Comparison of ENCODE assay signal across 9 cellular contexts in genomic region chr20:17806739-17807441, GRCh38.
DNase-seq lines count a peak whose midpoint lies in the region; ATAC-seq and TF ChIP-seq lines count a peak whose summit lies in the region.
"Had no signal": no experiment of that assay in that cellular context is flagged by ENCODE, and none has a peak within 500 bp of the region (broad histone marks: within the 10 kb centered on the region; RNA-seq: fewer than 3 reads in every experiment).

No MANE protein-coding gene starts in this region.

- H3K4me1 ChIP-seq in Panc1 (ENCODE audit: control insufficient read depth, insufficient read depth, low read length) (peaks cover 8% of the 10 kb centered on the region), esophagus squamous epithelium (peaks cover 3 to 47% (median 6%) of the 10 kb centered on the region in 3 donors), upper lobe of left lung (peaks cover 5 to 20% (median 12%) of the 10 kb centered on the region in 4 donors)

- no TSS peak for BruUV-seq in Panc1 (replicated peaks; lab: Mats Ljungman, UMichigan)

- no peak overlapping the region for H3K4me3 ChIP-seq in Panc1 (ENCODE audit: low read depth in 2 of 2, low read length in 2 of 2)
- H3K4me3 ChIP-seq in esophagus squamous epithelium = no peak overlapping the region
- H3K4me3 ChIP-seq in upper lobe of left lung = no peak overlapping the region

- TF ChIP-seq POLR2A in esophagus squamous epithelium (IDR thresholded peaks at IDR 0.05) (no peak), upper lobe of left lung (IDR thresholded peaks at IDR 0.05) (no peak)

- H3K36me3 ChIP-seq in Panc1 (ENCODE audit: control insufficient read depth, insufficient read depth, low read length) = no peaks in the 10 kb centered on the region
- H3K36me3 ChIP-seq in esophagus squamous epithelium = no peaks in the 10 kb centered on the region
- no peaks in the 10 kb centered on the region for H3K36me3 ChIP-seq in upper lobe of left lung

- 52 to 56% methylated on average over 11 to 22 of the region's 26 CpGs for WGBS in esophagus squamous epithelium, 2 donors
- 68 to 71% methylated on average over 24 of the region's 26 CpGs for WGBS in upper lobe of left lung, 2 donors

- TF ChIP-seq EP300 in upper lobe of left lung (IDR thresholded peaks at IDR 0.05) = no peak

- TF ChIP-seq CTCF in Panc1 (IDR thresholded peaks at IDR 0.05) (no peak), esophagus squamous epithelium (IDR thresholded peaks at IDR 0.05) (no peak), upper lobe of left lung (IDR thresholded peaks at IDR 0.05) (no peak)

- in situ Hi-C loops in Panc1 (cut with HindIII; ENCODE audit: low pct_unique_long_range_greater_than_20kb, low sequenced_read_pairs) = no loop called here

- intact Hi-C loops in Panc1 (cut with micrococcal nuclease; ENCODE audit: unreplicated experiment) (no loop called here), esophagus squamous epithelium (cut with DNase I) (no loop called here)

- H3K27me3 ChIP-seq in Panc1 (ENCODE audit: control insufficient read depth, insufficient read depth, low read length) = no peaks in the 10 kb centered on the region
- H3K27me3 ChIP-seq in esophagus squamous epithelium = no peaks in the 10 kb centered on the region
- H3K27me3 ChIP-seq in upper lobe of left lung = no peaks in the 10 kb centered on the region

- DNase-seq in Panc1 (ENCODE audit: low read depth, low spot score) (no peak), esophagus squamous epithelium (lab: John Stamatoyannopoulos, UW) (no peak), middle frontal gyrus (ENCODE audit: extremely low spot score, low spot score) (peak; percentile 16), upper lobe of left lung (peak in 1 of 2 donors; percentile 84), DMS114 treated with DMSO at 0.1 percent for 48 hours (lab: John Stamatoyannopoulos, UW; ENCODE audit: unreplicated experiment) (no peak), COLO829 (ENCODE audit: low spot score) (no peak), DMS53 (lab: John Stamatoyannopoulos, UW) (no peak)
- DNase-seq: activated T-cell treated with anti-CD3 and anti-CD28 coated beads, Interleukin-2, amount 50 U/mL, for 1 hour; NCI-H774 had no signal

- POLR2A ChIA-PET in Panc1 (lab: Charles Lee) = no interaction called here

- no peaks in the 10 kb centered on the region for H3K9me3 ChIP-seq in Panc1 (ENCODE audit: control insufficient read depth, insufficient read depth, low read depth, low read length)
- H3K9me3 ChIP-seq in esophagus squamous epithelium = no peaks in the 10 kb centered on the region
- H3K9me3 ChIP-seq in upper lobe of left lung = no peaks in the 10 kb centered on the region

- CTCF ChIA-PET in Panc1 (lab: Charles Lee) = no interaction called here

- H3K27ac ChIP-seq in Panc1 (ENCODE audit: low read length) (no peak overlapping the region), esophagus squamous epithelium (peak overlapping the region; percentile 42 to 76 (median 55)), upper lobe of left lung (peak overlapping the region; percentile 10 to 77 (median 58))

- ATAC-seq in Panc1 (peak; percentile 59), upper lobe of left lung (ENCODE audit: low FRiP score in 2 of 2) (peak; percentile 45 to 88)
